ENCODE assay signal across 10 cellular contexts in genomic region chr10:29692121-29692539, GRCh38. TPM values are rescaled to one million over a fixed set of nuclear protein-coding genes. Genes with fewer than 3 reads are reported as not detected.
A peak's percentile ranks its signal among the peaks of the same experiment; 100 is the strongest.
DNase-seq lines count a peak whose midpoint lies in the region; ATAC-seq and TF ChIP-seq lines count a peak whose summit lies in the region.
"Had no signal": no experiment of that assay in that cellular context is flagged by ENCODE, and none has a peak within 500 bp of the region (broad histone marks: within the 10 kb centered on the region; RNA-seq: fewer than 3 reads in every experiment).

No MANE protein-coding gene starts in this region.

- H3K9me3 ChIP-seq in lung (ENCODE audit: control insufficient read depth in 2 of 2, insufficient read depth in 1 of 2, low read length in 1 of 2) (no peaks in the 10 kb centered on the region), upper lobe of left lung (no peaks in the 10 kb centered on the region), ovary (no peaks in the 10 kb centered on the region)

- peak overlapping the region; percentile 22 to 91 for H3K27ac ChIP-seq in lung (ENCODE audit: low read depth in 1 of 2, low read length in 1 of 2)
- H3K27ac ChIP-seq in upper lobe of left lung: peak overlapping the region; percentile 2 to 81 (median 64)
- peak overlapping the region in 1 of 2 donors; percentile 31 for H3K27ac ChIP-seq in ovary
- H3K27ac ChIP-seq: 22Rv1 had no signal

- WGBS in lung, 2 donors: 38 to 63% methylated on average over 5 of the region's 5 CpGs
- WGBS in upper lobe of left lung, 2 donors: 38 to 50% methylated on average over 5 of the region's 5 CpGs
- WGBS in ovary, 3 donors: 10 to 17% (median 15%) methylated on average over 5 of the region's 5 CpGs

- H3K4me1 ChIP-seq in lung (ENCODE audit: control insufficient read depth in 2 of 2, insufficient read depth in 2 of 2, low read length in 2 of 2) (peaks cover 7 to 9% of the 10 kb centered on the region in 2 donors), upper lobe of left lung (peaks cover 22 to 49% (median 23%) of the 10 kb centered on the region in 4 donors), ovary (ENCODE audit: insufficient read depth) (peaks cover 7% of the 10 kb centered on the region)

- TF ChIP-seq EP300 in upper lobe of left lung (IDR thresholded peaks at IDR 0.05) (peak in 1 of 4 donors; percentile 43), ovary (IDR thresholded peaks at IDR 0.05) (no peak)

- intact Hi-C loops in ovary (cut with DNase I): no loop called here

- H3K27me3 Mint-ChIP-seq in endothelial cell (ENCODE audit: unreplicated experiment): peaks cover 2% of the 10 kb centered on the region

- H3K4me3 ChIP-seq in lung (no peak overlapping the region), upper lobe of left lung (no peak overlapping the region), ovary (no peak overlapping the region)

- ATAC-seq in lung (ENCODE audit: insufficient read depth, low FRiP score) (peak; percentile 51), upper lobe of left lung (ENCODE audit: low FRiP score in 2 of 2) (peak; percentile 45 to 73), GM21423 (IDR thresholded peaks at IDR 0.05; ENCODE audit: unreplicated experiment) (no peak)

- no peak overlapping the region for H3K4me3 Mint-ChIP-seq in endothelial cell (ENCODE audit: unreplicated experiment)

- DNase-seq in DMS 273 (lab: John Stamatoyannopoulos, UW; ENCODE audit: unreplicated experiment) (peak; percentile 2), DMS 273 treated with DMSO at 0.1 percent for 48 hours (lab: John Stamatoyannopoulos, UW) (no peak), endothelial cell (ENCODE audit: low spot score) (no peak), lung (ENCODE audit: low spot score) (no peak), upper lobe of left lung (peak in 1 of 2 donors; percentile 33), ovary (no peak), inferior parietal cortex (ENCODE audit: extremely low spot score) (no peak)
- DNase-seq: Karpas-422 had no signal

- peaks cover 38% of the 10 kb centered on the region for H3K4me1 Mint-ChIP-seq in endothelial cell (ENCODE audit: unreplicated experiment)

- TF ChIP-seq CTCF in endothelial cell (IDR thresholded peaks at IDR 0.05; ENCODE audit: unreplicated experiment) (no peak), lung (IDR thresholded peaks at IDR 0.05; ENCODE audit: control extremely low read depth, extremely low read depth) (no peak), upper lobe of left lung (IDR thresholded peaks at IDR 0.05) (no peak), ovary (IDR thresholded peaks at IDR 0.05) (no peak)

- TF ChIP-seq POLR2A in upper lobe of left lung (IDR thresholded peaks at IDR 0.05) (no peak), ovary (IDR thresholded peaks at IDR 0.05) (no peak)

- H3K36me3 ChIP-seq in lung (ENCODE audit: control insufficient read depth in 2 of 2, insufficient read depth in 2 of 2, low read length in 2 of 2) (no peaks in the 10 kb centered on the region), upper lobe of left lung (no peaks in the 10 kb centered on the region), ovary (no peaks in the 10 kb centered on the region)

- no peaks in the 10 kb centered on the region for H3K27me3 ChIP-seq in lung (ENCODE audit: control insufficient read depth, insufficient read depth)
- no peaks in the 10 kb centered on the region for H3K27me3 ChIP-seq in upper lobe of left lung
- no peaks in the 10 kb centered on the region for H3K27me3 ChIP-seq in ovary

- peaks cover 12% of the 10 kb centered on the region for H3K36me3 Mint-ChIP-seq in endothelial cell (ENCODE audit: low read depth, unreplicated experiment)

- peak overlapping the region; percentile 90 for H3K27ac Mint-ChIP-seq in endothelial cell (ENCODE audit: unreplicated experiment)

- no peaks in the 10 kb centered on the region for H3K9me3 Mint-ChIP-seq in endothelial cell (ENCODE audit: unreplicated experiment)

RNA-seq across cellular contexts. Expression of gene SVIL, which starts 57.4 kb away (rescaled TPM):
- 125 TPM for total RNA-seq in endothelial cell (ENCODE audit: unreplicated experiment)
- 100 to 1,000 TPM in 1 of 2 donors, 10 to 100 TPM in 1; 68.4 to 117 TPM for total RNA-seq in lung
- 10 to 100 TPM; 13.6 to 19.6 TPM for polyA plus RNA-seq in lung
- 100 to 1,000 TPM in 4 of 6 donors, 10 to 100 TPM in 2; 65.5 to 137 (median 105) TPM for total RNA-seq in upper lobe of left lung
- total RNA-seq in ovary: 100 to 1,000 TPM in 5 of 7 donors, 10 to 100 TPM in 2; 49.9 to 225 (median 174) TPM
- polyA plus RNA-seq in ovary: 100 to 1,000 TPM in 1 of 2 donors, 10 to 100 TPM in 1; 52.9 to 107 TPM
